Comparison of ENCODE assay signal across 14 cellular contexts in genomic region chr4:37008199-37008598, GRCh38.
DNase-seq lines count a peak whose midpoint lies in the region; TF ChIP-seq lines count a peak whose summit lies in the region.
"Had no signal": no experiment of that assay in that cellular context is flagged by ENCODE, and none has a peak within 500 bp of the region (broad histone marks: within the 10 kb centered on the region; RNA-seq: fewer than 3 reads in every experiment).

No MANE protein-coding gene starts in this region.

- in situ Hi-C loops in astrocyte of the spinal cord (cut with HindIII; ENCODE audit: low sequenced_read_pairs): no loop called here

- DNase-seq in H4 (ENCODE audit: low spot score) (peak; percentile 95), NCI-H345 treated with DMSO at 0.1 percent for 48 hours (lab: John Stamatoyannopoulos, UW; ENCODE audit: unreplicated experiment) (peak; percentile 37), astrocyte of the spinal cord (ENCODE audit: low read depth, low spot score) (peak; percentile 64), non-pigmented ciliary epithelial cell (ENCODE audit: low read depth) (peak; percentile 5), KG1 (lab: John Stamatoyannopoulos, UW) (no peak), COLO829 (ENCODE audit: low spot score) (no peak), NCI-H526 (lab: John Stamatoyannopoulos, UW) (no peak)
- DNase-seq in stimulated activated CD4-positive, alpha-beta T cell treated with anti-CD3 and anti-CD28 coated beads, Interleukin-4, amount 100 ng/mL, for 4 hours: no peak
- DNase-seq: activated CD4-positive, alpha-beta memory T cell treated with anti-CD3 and anti-CD28 coated beads for 36 hours; CD4-positive, alpha-beta T cell; NCI-H2227 treated with DMSO at 0.1 percent for 48 hours; right lobe of liver; T-cell; upper lobe of left lung had no signal

- no peak for TF ChIP-seq CTCF in astrocyte of the spinal cord (IDR thresholded peaks at IDR 0.05; ENCODE audit: low read depth, low read length)

- no peak overlapping the region for H3K4me3 ChIP-seq in astrocyte of the spinal cord (ENCODE audit: low read depth, low read length)
- H3K4me3 ChIP-seq: right lobe of liver, upper lobe of left lung had no signal

Comparison
In these comparisons a context has a peak if more than half of its experiments do, and no peak if none do; other contexts are left out.
1. DNase-seq: peak in H4 (single experiment), NCI-H345 treated with DMSO at 0.1 percent for 48 hours (single experiment), astrocyte of the spinal cord (single experiment) and non-pigmented ciliary epithelial cell (single experiment); none in KG1 (single experiment), stimulated activated CD4-positive, alpha-beta T cell treated with anti-CD3 and anti-CD28 coated beads, Interleukin-4, amount 100 ng/mL, for 4 hours (0 of 2), COLO829 (single experiment) and NCI-H526 (0 of 2).